ENCODE assay signal across 39 cellular contexts in the genomic region with DNA sequence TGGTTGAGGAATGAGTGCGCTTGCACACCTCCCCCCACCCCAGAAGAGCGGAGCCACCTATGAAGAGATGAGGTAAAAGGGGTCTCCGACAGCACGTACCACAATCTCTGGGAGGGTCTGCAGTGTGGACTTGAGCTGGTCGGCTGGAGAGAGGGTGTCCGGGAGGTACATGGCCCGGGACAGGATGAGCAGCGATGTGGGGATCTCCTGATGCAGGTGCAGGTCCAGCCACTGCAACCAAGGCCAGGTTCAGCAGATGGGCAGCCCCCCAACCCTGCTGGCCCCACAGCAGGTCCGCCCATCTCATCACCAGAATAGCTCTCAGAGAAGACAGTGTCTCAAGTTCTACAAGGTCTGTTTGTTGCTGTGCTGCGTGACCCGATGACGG. TPM values are rescaled to one million over a fixed set of nuclear protein-coding genes. Genes with fewer than 3 reads are reported as not detected.
"Had no signal": no experiment of that assay in that cellular context is flagged by ENCODE, and none has a peak within 500 bp of the region (broad histone marks: within the 10 kb centered on the region; RNA-seq: fewer than 3 reads in every experiment).

No MANE protein-coding gene starts in this region.

- DNase-seq: activated effector memory CD4-positive, alpha-beta T cell treated with anti-CD3 and anti-CD28 coated beads, Interleukin-2, amount 50 U/mL, for 16 hours; activated effector memory CD4-positive, alpha-beta T cell treated with Interleukin-2 at 50 U/mL for 16 hours; activated gamma-delta T cell; activated gamma-delta T cell treated with Interleukin-2 at 50 U/mL for 16 hours; activated naive CD4-positive, alpha-beta T cell; activated naive CD4-positive, alpha-beta T cell treated with anti-CD3 and anti-CD28 coated beads for 36 hours; activated naive CD4-positive, alpha-beta T cell treated with anti-CD3 and anti-CD28 coated beads, Interleukin-2, amount 10 ng/mL, durations not matched to agents 7 days and 5 days; activated naive CD4-positive, alpha-beta T cell treated with anti-CD3 and anti-CD28 coated beads, Interleukin-2, amount 50 U/mL, for 16 hours; activated naive CD4-positive, alpha-beta T cell treated with Interleukin-2 at 50 U/mL for 16 hours; activated naive CD8-positive, alpha-beta T cell treated with anti-CD3 and anti-CD28 coated beads for 36 hours; activated naive CD8-positive, alpha-beta T cell treated with anti-CD3 and anti-CD28 coated beads, Interleukin-2, amount 10 ng/mL, durations not matched to agents 7 days and 5 days; activated naive CD8-positive, alpha-beta T cell treated with anti-CD3 and anti-CD28 coated beads, Interleukin-2, amount 50 U/mL, for 24 hours; activated T-cell treated with anti-CD3 and anti-CD28 coated beads for 4 hours; activated T-cell treated with anti-CD3 and anti-CD28 coated beads, Interleukin-2, amount 50 U/mL, for 1 hour; activated T-cell treated with anti-CD3 and anti-CD28 coated beads, Interleukin-2, amount 50 U/mL, for 24 hours; activated T-cell treated with anti-CD3 and anti-CD28 coated beads, Interleukin-2, amount 50 U/mL, for 4 hours; activated T-cell treated with anti-CD3 and anti-CD28 coated beads, Interleukin-2, amount 50 U/mL, for 48 hours; activated T-cell treated with anti-CD3 and anti-CD28 coated beads, Interleukin-2, amount 50 U/mL, for 72 hours; amniotic stem cell; amygdala; anterior cingulate cortex; aorta; body of pancreas; brain microvascular endothelial cell; caudate nucleus; central memory CD4-positive, alpha-beta T cell; cerebellar nuclear complex had no signal

- FAIRE-seq: astrocyte had no signal

- ATAC-seq: activated naive CD4-positive, alpha-beta T cell treated with anti-CD3 and anti-CD28 coated beads, Interleukin-2, amount 50 U/mL, for 72 hours; activated naive CD8-positive, alpha-beta T cell treated with anti-CD3 and anti-CD28 coated beads, Interleukin-2, amount 50 U/mL, for 24 hours; activated T-cell treated with anti-CD3 and anti-CD28 coated beads, Interleukin-2, amount 50 U/mL, for 4 hours; activated T-cell treated with anti-CD3 and anti-CD28 coated beads, Interleukin-2, amount 50 U/mL, for 72 hours; activated T-helper 17 cell treated with anti-CD3 and anti-CD28 coated beads, Interleukin-2, amount 50 U/mL, for 72 hours; body of pancreas had no signal

- H3K27ac Mint-ChIP-seq: activated naive CD4-positive, alpha-beta T cell treated with anti-CD3 and anti-CD28 coated beads for 36 hours; activated naive CD4-positive, alpha-beta T cell treated with anti-CD3 and anti-CD28 coated beads, Interleukin-2, amount 10 ng/mL, durations not matched to agents 7 days and 5 days; activated naive CD4-positive, alpha-beta T cell treated with anti-CD3 and anti-CD28 coated beads, Interleukin-2, amount 50 U/mL, for 24 hours; activated naive CD4-positive, alpha-beta T cell treated with anti-CD3 and anti-CD28 coated beads, Interleukin-2, amount 50 U/mL, for 72 hours; activated naive CD8-positive, alpha-beta T cell; activated naive CD8-positive, alpha-beta T cell treated with anti-CD3 and anti-CD28 coated beads for 36 hours; activated naive CD8-positive, alpha-beta T cell treated with anti-CD3 and anti-CD28 coated beads, Interleukin-2, amount 10 ng/mL, durations not matched to agents 7 days and 5 days; activated T-cell treated with anti-CD3 and anti-CD28 coated beads, Interleukin-2, amount 50 U/mL, for 24 hours; activated T-cell treated with anti-CD3 and anti-CD28 coated beads, Interleukin-2, amount 50 U/mL, for 72 hours; activated T-helper 1 cell treated with anti-CD3 and anti-CD28 coated beads, Interleukin-12 subunit alpha, Interleukin-12 subunit beta, Interleukin-2, Interleukin-4 antibody, amounts not matched to agents 30 ng/mL and 10 ng/mL and 1 ng/mL, durations not matched to agents 14 hours and 24 hours and 36 hours; activated T-helper 17 cell treated with anti-CD3 and anti-CD28 coated beads, Interleukin-2, amount 50 U/mL, for 72 hours; activated T-helper 2 cell treated with anti-CD3 and anti-CD28 coated beads, Interferon-gamma antibody, Interleukin-2, Interleukin-4, amounts not matched to agents 10 μg/mL and 5 μg/mL and 100 μg/mL, durations not matched to agents 14 hours and 24 hours and 36 hours; brain had no signal

- H3K4me1 Mint-ChIP-seq: activated naive CD4-positive, alpha-beta T cell treated with anti-CD3 and anti-CD28 coated beads, Interleukin-2, amount 10 ng/mL, durations not matched to agents 7 days and 5 days; activated naive CD4-positive, alpha-beta T cell treated with anti-CD3 and anti-CD28 coated beads, Interleukin-2, amount 50 U/mL, for 24 hours; activated naive CD8-positive, alpha-beta T cell treated with anti-CD3 and anti-CD28 coated beads for 36 hours; activated naive CD8-positive, alpha-beta T cell treated with anti-CD3 and anti-CD28 coated beads, Interleukin-2, amount 10 ng/mL, durations not matched to agents 7 days and 5 days; activated naive CD8-positive, alpha-beta T cell treated with anti-CD3 and anti-CD28 coated beads, Interleukin-2, amount 50 U/mL, for 24 hours; activated T-helper 17 cell treated with anti-CD3 and anti-CD28 coated beads, Interleukin-2, amount 50 U/mL, for 72 hours; brain had no signal

- H3K27ac ChIP-seq: ascending aorta, body of pancreas, brain microvascular endothelial cell, breast epithelium, cardiac muscle cell had no signal

- H3K4me1 ChIP-seq: ascending aorta, body of pancreas, breast epithelium had no signal

- H3K36me3 Mint-ChIP-seq: activated naive CD4-positive, alpha-beta T cell treated with anti-CD3 and anti-CD28 coated beads, Interleukin-2, amount 50 U/mL, for 72 hours had no signal

- H3K36me3 ChIP-seq: breast epithelium had no signal

- H3K9me3 ChIP-seq: ascending aorta, body of pancreas, breast epithelium had no signal

- H3K9me3 Mint-ChIP-seq: activated naive CD4-positive, alpha-beta T cell treated with anti-CD3 and anti-CD28 coated beads for 36 hours; activated naive CD4-positive, alpha-beta T cell treated with anti-CD3 and anti-CD28 coated beads, Interleukin-2, amount 10 ng/mL, durations not matched to agents 7 days and 5 days; activated naive CD4-positive, alpha-beta T cell treated with anti-CD3 and anti-CD28 coated beads, Interleukin-2, amount 50 U/mL, for 24 hours; activated naive CD4-positive, alpha-beta T cell treated with anti-CD3 and anti-CD28 coated beads, Interleukin-2, amount 50 U/mL, for 72 hours; activated naive CD8-positive, alpha-beta T cell treated with anti-CD3 and anti-CD28 coated beads for 36 hours; activated naive CD8-positive, alpha-beta T cell treated with anti-CD3 and anti-CD28 coated beads, Interleukin-2, amount 10 ng/mL, durations not matched to agents 7 days and 5 days; activated naive CD8-positive, alpha-beta T cell treated with anti-CD3 and anti-CD28 coated beads, Interleukin-2, amount 50 U/mL, for 24 hours; activated T-cell treated with anti-CD3 and anti-CD28 coated beads, Interleukin-2, amount 50 U/mL, for 24 hours; activated T-cell treated with anti-CD3 and anti-CD28 coated beads, Interleukin-2, amount 50 U/mL, for 4 hours; activated T-cell treated with anti-CD3 and anti-CD28 coated beads, Interleukin-2, amount 50 U/mL, for 72 hours; activated T-helper 1 cell treated with anti-CD3 and anti-CD28 coated beads, Interleukin-12 subunit alpha, Interleukin-12 subunit beta, Interleukin-2, Interleukin-4 antibody, amounts not matched to agents 30 ng/mL and 10 ng/mL and 1 ng/mL, durations not matched to agents 14 hours and 24 hours and 36 hours; activated T-helper 17 cell treated with anti-CD3 and anti-CD28 coated beads, Interleukin-2, amount 50 U/mL, for 72 hours; activated T-helper 2 cell treated with anti-CD3 and anti-CD28 coated beads, Interferon-gamma antibody, Interleukin-2, Interleukin-4, amounts not matched to agents 10 μg/mL and 5 μg/mL and 100 μg/mL, durations not matched to agents 14 hours and 24 hours and 36 hours; brain; central memory CD8-positive, alpha-beta T cell had no signal

- H3K27me3 Mint-ChIP-seq: activated naive CD4-positive, alpha-beta T cell treated with anti-CD3 and anti-CD28 coated beads, Interleukin-2, amount 10 ng/mL, durations not matched to agents 7 days and 5 days; activated naive CD4-positive, alpha-beta T cell treated with anti-CD3 and anti-CD28 coated beads, Interleukin-2, amount 50 U/mL, for 24 hours; activated naive CD8-positive, alpha-beta T cell; activated naive CD8-positive, alpha-beta T cell treated with anti-CD3 and anti-CD28 coated beads for 36 hours; activated naive CD8-positive, alpha-beta T cell treated with anti-CD3 and anti-CD28 coated beads, Interleukin-2, amount 10 ng/mL, durations not matched to agents 7 days and 5 days; activated naive CD8-positive, alpha-beta T cell treated with anti-CD3 and anti-CD28 coated beads, Interleukin-2, amount 50 U/mL, for 24 hours; activated T-cell treated with anti-CD3 and anti-CD28 coated beads, Interleukin-2, amount 50 U/mL, for 24 hours; activated T-helper 17 cell treated with anti-CD3 and anti-CD28 coated beads, Interleukin-2, amount 50 U/mL, for 72 hours; central memory CD8-positive, alpha-beta T cell had no signal

- H3K4me3 Mint-ChIP-seq: activated naive CD4-positive, alpha-beta T cell treated with anti-CD3 and anti-CD28 coated beads for 36 hours; activated naive CD4-positive, alpha-beta T cell treated with anti-CD3 and anti-CD28 coated beads, Interleukin-2, amount 10 ng/mL, durations not matched to agents 7 days and 5 days; activated naive CD4-positive, alpha-beta T cell treated with anti-CD3 and anti-CD28 coated beads, Interleukin-2, amount 50 U/mL, for 24 hours; activated naive CD8-positive, alpha-beta T cell; activated naive CD8-positive, alpha-beta T cell treated with anti-CD3 and anti-CD28 coated beads for 36 hours; activated naive CD8-positive, alpha-beta T cell treated with anti-CD3 and anti-CD28 coated beads, Interleukin-2, amount 10 ng/mL, durations not matched to agents 7 days and 5 days; activated naive CD8-positive, alpha-beta T cell treated with anti-CD3 and anti-CD28 coated beads, Interleukin-2, amount 50 U/mL, for 24 hours; activated T-cell treated with anti-CD3 and anti-CD28 coated beads, Interleukin-2, amount 50 U/mL, for 24 hours; activated T-cell treated with anti-CD3 and anti-CD28 coated beads, Interleukin-2, amount 50 U/mL, for 4 hours; activated T-cell treated with anti-CD3 and anti-CD28 coated beads, Interleukin-2, amount 50 U/mL, for 72 hours; activated T-helper 1 cell treated with anti-CD3 and anti-CD28 coated beads, Interleukin-12 subunit alpha, Interleukin-12 subunit beta, Interleukin-2, Interleukin-4 antibody, amounts not matched to agents 30 ng/mL and 10 ng/mL and 1 ng/mL, durations not matched to agents 14 hours and 24 hours and 36 hours; activated T-helper 17 cell treated with anti-CD3 and anti-CD28 coated beads, Interleukin-2, amount 50 U/mL, for 72 hours; brain; central memory CD8-positive, alpha-beta T cell had no signal

- H3K4me3 ChIP-seq: ascending aorta, body of pancreas, breast epithelium, cardiac muscle cell had no signal

- H3K27me3 ChIP-seq: ascending aorta, body of pancreas, brain microvascular endothelial cell, breast epithelium, cardiac muscle cell had no signal

RNA-seq across cellular contexts. Expression of a gene that starts 30.4 kb away (rescaled TPM):
- total RNA-seq: activated naive CD8-positive, alpha-beta T cell treated with anti-CD3 and anti-CD28 coated beads for 36 hours had no signal
